Comparison of ENCODE assay signal across 13 cellular contexts in the genomic region with DNA sequence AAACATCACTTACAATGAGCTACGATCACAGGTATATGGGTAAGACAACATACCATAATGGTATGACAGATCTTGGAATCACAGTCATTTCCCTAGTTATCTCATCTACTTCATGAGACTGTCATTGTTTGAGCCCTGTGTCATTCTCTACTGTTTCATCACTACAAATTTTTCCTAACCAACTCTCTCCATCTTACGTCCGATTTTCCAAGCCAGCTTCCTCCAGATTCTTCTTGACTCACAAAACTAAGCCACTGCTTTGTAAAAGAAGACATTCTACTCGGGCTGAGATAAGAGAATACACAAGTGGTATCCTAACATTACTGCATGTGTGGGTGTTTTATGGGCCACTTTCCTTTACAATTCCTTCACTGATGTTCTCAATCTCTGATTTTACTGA. TPM values are rescaled to one million over a fixed set of nuclear protein-coding genes. Genes with fewer than 3 reads are reported as not detected.
DNase-seq lines count a peak whose midpoint lies in the region; ATAC-seq, FAIRE-seq and TF ChIP-seq lines count a peak whose summit lies in the region.
"Had no signal": no experiment of that assay in that cellular context is flagged by ENCODE, and none has a peak within 500 bp of the region (broad histone marks: within the 10 kb centered on the region; RNA-seq: fewer than 3 reads in every experiment).

No MANE protein-coding gene starts in this region.

- H3K9me2 ChIP-seq in hepatocyte (replicated peaks; ENCODE audit: insufficient read depth): no peaks in the 10 kb centered on the region

- no peak for TF ChIP-seq EP300 in transverse colon (IDR thresholded peaks at IDR 0.05; ENCODE audit: low read depth)

- intact Hi-C loops in transverse colon (cut with DNase I; ENCODE audit: low total_unique reads): no loop called here
- intact Hi-C loops in lower leg skin (cut with DNase I; ENCODE audit: low total_unique reads): no loop called here
- intact Hi-C loops in vagina (cut with DNase I): no loop called here

- H4K20me1 ChIP-seq in astrocyte (ENCODE audit: insufficient read depth, low read length): peaks cover 12% of the 10 kb centered on the region
- H4K20me1 ChIP-seq in hepatocyte (ENCODE audit: insufficient read depth, poor library complexity, severe bottlenecking): no peaks in the 10 kb centered on the region

- peak overlapping the region; percentile 70 for H3K27ac ChIP-seq in astrocyte (ENCODE audit: low read depth, low read length)
- H3K27ac ChIP-seq in hepatocyte: peak overlapping the region; percentile 88
- H3K27ac ChIP-seq in transverse colon: peak overlapping the region in 3 of 4 donors; percentile 14 to 58 (median 39)
- no peak overlapping the region for H3K27ac ChIP-seq in vagina
- H3K27ac ChIP-seq: thoracic aorta had no signal

- FAIRE-seq in astrocyte (lab: Jason Lieb, UNC): peak; percentile 63

- H3K79me2 ChIP-seq in astrocyte (ENCODE audit: insufficient read depth, low read length): peaks cover 45% of the 10 kb centered on the region
- peaks cover 85% of the 10 kb centered on the region for H3K79me2 ChIP-seq in hepatocyte

- peak overlapping the region; percentile 62 for H3K9ac ChIP-seq in astrocyte (ENCODE audit: low read length)

- DNase-seq in activated T-cell treated with anti-CD3 and anti-CD28 coated beads, Interleukin-2, amount 50 U/mL, for 4 hours: no peak
- DNase-seq in activated T-cell treated with anti-CD3 and anti-CD28 coated beads, Interleukin-2, amount 50 U/mL, for 1 hour: no peak
- peak; percentile 88 for DNase-seq in astrocyte (ENCODE audit: low read depth)
- DNase-seq in hepatocyte (ENCODE audit: low spot score): peak; percentile 32
- no peak for DNase-seq in transverse colon
- DNase-seq in NCI-H524 (lab: John Stamatoyannopoulos, UW): no peak
- no peak for DNase-seq in lower leg skin (ENCODE audit: low spot score in 2 of 2)
- DNase-seq in vagina (ENCODE audit: extremely low spot score in 2 of 2): no peak
- DNase-seq: activated gamma-delta T cell; KG1; NCI-H524 treated with DMSO at 0.1 percent for 48 hours; stimulated activated CD4-positive, alpha-beta T cell treated with anti-CD3 and anti-CD28 coated beads, Interleukin-15, amount 100 ng/mL, for 24 hours had no signal

- H3K36me3 ChIP-seq in astrocyte (ENCODE audit: insufficient read depth, low read length): no peaks in the 10 kb centered on the region
- no peaks in the 10 kb centered on the region for H3K36me3 ChIP-seq in hepatocyte (replicated peaks; ENCODE audit: insufficient read depth, low read depth)
- peaks cover 0 to 14% (median 3%) of the 10 kb centered on the region in 4 donors for H3K36me3 ChIP-seq in transverse colon
- H3K36me3 ChIP-seq in vagina: peaks cover 0 to 10% of the 10 kb centered on the region in 2 donors
- H3K36me3 ChIP-seq: thoracic aorta had no signal

- peaks cover 84% of the 10 kb centered on the region for H3K4me1 Mint-ChIP-seq in activated T-cell treated with anti-CD3 and anti-CD28 coated beads, Interleukin-2, amount 50 U/mL, for 4 hours (ENCODE audit: low read depth)
- peaks cover 39% of the 10 kb centered on the region for H3K4me1 Mint-ChIP-seq in astrocyte (ENCODE audit: low read depth, unreplicated experiment)

- peaks cover 21% of the 10 kb centered on the region for H3K36me3 Mint-ChIP-seq in activated T-cell treated with anti-CD3 and anti-CD28 coated beads, Interleukin-2, amount 50 U/mL, for 4 hours (ENCODE audit: insufficient read depth)
- peaks cover 14% of the 10 kb centered on the region for H3K36me3 Mint-ChIP-seq in astrocyte (ENCODE audit: low read depth, unreplicated experiment)

- H3K27ac Mint-ChIP-seq in astrocyte (ENCODE audit: unreplicated experiment): peak overlapping the region; percentile 86

- H3K4me3 ChIP-seq in astrocyte (ENCODE audit: insufficient read depth, low read depth, low read length) (no peak overlapping the region), hepatocyte (no peak overlapping the region), transverse colon (no peak overlapping the region), lower leg skin (ENCODE audit: low read depth, poor library complexity, severe bottlenecking) (no peak overlapping the region), vagina (no peak overlapping the region)
- H3K4me3 ChIP-seq: thoracic aorta had no signal

- ATAC-seq in activated T-cell treated with anti-CD3 and anti-CD28 coated beads, Interleukin-2, amount 50 U/mL, for 4 hours: peak; percentile 78 to 81

- TF ChIP-seq CTCF in astrocyte (IDR thresholded peaks at IDR 0.05; ENCODE audit: insufficient read depth, low read depth, low read length) (no peak), hepatocyte (IDR thresholded peaks at IDR 0.05; ENCODE audit: poor library complexity) (no peak), transverse colon (IDR thresholded peaks at IDR 0.05) (no peak), lower leg skin (IDR thresholded peaks at IDR 0.05) (no peak), vagina (IDR thresholded peaks at IDR 0.05) (no peak)

- 47% methylated on average over 4 of the region's 4 CpGs for WGBS in hepatocyte (ENCODE audit: low lambda C conversion rate, missing lambda C conversion rate)
- 45 to 66% methylated on average over 4 of the region's 4 CpGs for WGBS in transverse colon (ENCODE audit: low coverage in 1 of 2), 2 donors
- WGBS in lower leg skin, 2 donors: 75% methylated on average over 4 of the region's 4 CpGs

- H2AFZ ChIP-seq in astrocyte (ENCODE audit: low read depth, low read length) (no peak overlapping the region), hepatocyte (no peak overlapping the region)

- no peak overlapping the region for H3K4me3 Mint-ChIP-seq in activated T-cell treated with anti-CD3 and anti-CD28 coated beads, Interleukin-2, amount 50 U/mL, for 4 hours
- H3K4me3 Mint-ChIP-seq in astrocyte (ENCODE audit: unreplicated experiment): no peak overlapping the region

- H3K4me2 ChIP-seq in astrocyte (ENCODE audit: low read length): peak overlapping the region; percentile 58
- peak overlapping the region; percentile 67 for H3K4me2 ChIP-seq in hepatocyte

- no peaks in the 10 kb centered on the region for H3K27me3 ChIP-seq in astrocyte (ENCODE audit: insufficient read depth, low read length)
- H3K27me3 ChIP-seq in hepatocyte: no peaks in the 10 kb centered on the region
- H3K27me3 ChIP-seq in transverse colon: no peaks in the 10 kb centered on the region
- no peaks in the 10 kb centered on the region for H3K27me3 ChIP-seq in vagina

- H3K9me3 ChIP-seq in astrocyte (ENCODE audit: insufficient read depth, low read depth, low read length) (no peaks in the 10 kb centered on the region), hepatocyte (ENCODE audit: low read depth) (no peaks in the 10 kb centered on the region), transverse colon (no peaks in the 10 kb centered on the region), vagina (no peaks in the 10 kb centered on the region)
- H3K9me3 ChIP-seq: thoracic aorta had no signal

- no peaks in the 10 kb centered on the region for H3K27me3 Mint-ChIP-seq in activated T-cell treated with anti-CD3 and anti-CD28 coated beads, Interleukin-2, amount 50 U/mL, for 4 hours (ENCODE audit: low read depth)
- H3K27me3 Mint-ChIP-seq in astrocyte (ENCODE audit: low read depth, unreplicated experiment): no peaks in the 10 kb centered on the region

- H3K9me3 Mint-ChIP-seq in activated T-cell treated with anti-CD3 and anti-CD28 coated beads, Interleukin-2, amount 50 U/mL, for 4 hours: no peaks in the 10 kb centered on the region
- H3K9me3 Mint-ChIP-seq in astrocyte (ENCODE audit: unreplicated experiment): no peaks in the 10 kb centered on the region

- H3K4me1 ChIP-seq in astrocyte (ENCODE audit: insufficient read depth, low read length) (peaks cover 20% of the 10 kb centered on the region), hepatocyte (ENCODE audit: insufficient read depth) (peaks cover 34% of the 10 kb centered on the region), transverse colon (peaks cover 3 to 38% (median 14%) of the 10 kb centered on the region in 4 donors), vagina (peaks cover 10% of the 10 kb centered on the region)

- in situ Hi-C loops in transverse colon (cut with MboI; ENCODE audit: low pct_ligation_motif_present in 1 of 4, low pct_unique_long_range_greater_than_20kb in 1 of 4, low sequenced_read_pairs in 3 of 4): no loop called here

- TF ChIP-seq POLR2A in transverse colon (IDR thresholded peaks at IDR 0.05) (no peak), lower leg skin (IDR thresholded peaks at IDR 0.05) (no peak), vagina (IDR thresholded peaks at IDR 0.05) (no peak)

RNA-seq across cellular contexts. Expression of a gene that starts 49.6 kb away (rescaled TPM):
- 10 to 100 TPM; 18.0 to 21.5 (median 21.1) TPM for total RNA-seq in activated T-cell treated with anti-CD3 and anti-CD28 coated beads, Interleukin-2, amount 50 U/mL, for 4 hours
- total RNA-seq in astrocyte (57.3 and 60.3 TPM in 2 replicates), hepatocyte (70.2 and 77.6 TPM in 2 replicates), transverse colon (10 to 100 TPM; 40.6 to 90.4 (median 79.6) TPM), lower leg skin (10 to 100 TPM; 49.6 to 61.4 (median 56.3) TPM), vagina (35.6 TPM)
- 19.3 and 21.7 TPM in 2 replicates for polyA plus RNA-seq in hepatocyte

Comparison
In these comparisons a context has a peak if more than half of its experiments do, and no peak if none do; other contexts are left out.
1. DNase-seq: peak in astrocyte (single experiment) and hepatocyte (single experiment); none in activated T-cell treated with anti-CD3 and anti-CD28 coated beads, Interleukin-2, amount 50 U/mL, for 4 hours (single experiment), activated T-cell treated with anti-CD3 and anti-CD28 coated beads, Interleukin-2, amount 50 U/mL, for 1 hour (single experiment), transverse colon (single experiment), NCI-H524 (0 of 2), lower leg skin (0 of 2) and vagina (0 of 2).